In the genomic region with DNA sequence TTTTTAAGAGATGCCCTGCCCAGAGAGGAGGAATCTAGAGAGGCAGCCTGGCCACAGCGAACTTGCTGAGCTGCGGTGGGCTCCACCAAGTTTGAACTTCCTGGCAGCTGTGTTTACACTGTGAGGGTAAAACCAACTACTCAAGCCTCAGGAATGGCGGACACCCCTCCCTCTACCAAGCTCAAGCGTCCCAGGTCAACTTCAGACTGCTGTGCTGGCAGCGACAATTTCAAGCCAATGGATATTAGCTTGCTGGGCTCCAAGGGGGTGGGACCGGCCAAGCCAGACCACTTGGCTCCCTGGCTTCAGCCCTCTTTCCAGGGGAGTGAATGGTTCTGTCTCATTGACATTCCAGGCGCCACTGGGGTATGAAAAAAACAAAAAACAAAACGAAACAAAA, we compare ENCODE assay signal across 25 cellular contexts.
DNase-seq lines count a peak whose midpoint lies in the region; ATAC-seq and TF ChIP-seq lines count a peak whose summit lies in the region.
"Had no signal": no experiment of that assay in that cellular context is flagged by ENCODE, and none has a peak within 500 bp of the region (broad histone marks: within the 10 kb centered on the region; RNA-seq: fewer than 3 reads in every experiment).

No MANE protein-coding gene starts in this region.

- H3K9me2 ChIP-seq in PC-3 (replicated peaks; ENCODE audit: low read length), result no peaks in the 10 kb centered on the region

- intact Hi-C loops in PC-3 (cut with micrococcal nuclease), result no loop called here
- intact Hi-C loops in thyroid gland (cut with DNase I), result no loop called here

- H3K27ac ChIP-seq in PC-3 (ENCODE audit: low read length), result no peak overlapping the region
- peak overlapping the region; percentile 7 to 47 (median 14) for H3K27ac ChIP-seq in thyroid gland
- H3K27ac ChIP-seq: 22Rv1, body of pancreas, heart right ventricle, psoas muscle, sigmoid colon had no signal

- DNase-seq in DMS53 (lab: John Stamatoyannopoulos, UW), result peak; percentile 33
- no peak for DNase-seq in DMS53 treated with DMSO at 0.1 percent for 48 hours (lab: John Stamatoyannopoulos, UW; ENCODE audit: unreplicated experiment)
- peak; percentile 41 for DNase-seq in PC-3
- peak; percentile 12 for DNase-seq in fibroblast of villous mesenchyme (ENCODE audit: low read depth)
- DNase-seq in thyroid gland, result peak; percentile 84 to 86
- no peak for DNase-seq in SKM-1 treated with dmso at 0.1 percent for 144 hours (lab: John Stamatoyannopoulos, UW; ENCODE audit: unreplicated experiment)
- DNase-seq in NCI-H446 treated with DMSO at 0.1 percent for 48 hours (lab: John Stamatoyannopoulos, UW), result no peak
- DNase-seq: activated CD4-positive, alpha-beta T cell treated with anti-CD3 and anti-CD28 coated beads, Interleukin-2, amount 50 U/mL, for 1 hour; activated CD4-positive, CD25-positive, alpha-beta regulatory T cell; activated gamma-delta T cell; activated T-cell treated with anti-CD3 and anti-CD28 coated beads, Interleukin-2, amount 50 U/mL, for 24 hours; body of pancreas; heart right ventricle; NCI-H1417; NCI-H2029; NCI-H69; occipital lobe; psoas muscle; sigmoid colon; stimulated activated CD4-positive, alpha-beta T cell treated with anti-CD3 and anti-CD28 coated beads, Interleukin-4, amount 100 ng/mL, for 4 hours; trophoblast cell had no signal

- POLR2A ChIA-PET in PC-3 (lab: Charles Lee; ENCODE audit: unreplicated experiment), result no interaction called here

- H3K9ac ChIP-seq in PC-3 (ENCODE audit: low read length), result no peak overlapping the region

- no peaks in the 10 kb centered on the region for H3F3A ChIP-seq in PC-3 (ENCODE audit: low read length, unreplicated experiment)

- no peak for TF ChIP-seq CTCF in PC-3 (conservative IDR thresholded peaks at IDR 0.05; ENCODE audit: low read depth, low read length)
- no peak for TF ChIP-seq CTCF in fibroblast of villous mesenchyme (IDR thresholded peaks at IDR 0.05; ENCODE audit: insufficient read depth, low read depth, low read length)
- TF ChIP-seq CTCF in thyroid gland (IDR thresholded peaks at IDR 0.05), result no peak

- no peak for ATAC-seq in PC-3
- no peak for ATAC-seq in HG03280 (IDR thresholded peaks at IDR 0.05; ENCODE audit: unreplicated experiment)
- ATAC-seq: body of pancreas; heart right ventricle; K562; natural killer cell treated with Interleukin-12 subunit alpha and Interleukin-12 subunit beta and Interleukin-15 and Interleukin-18, amount 100 ng/mL, for 72 hours; psoas muscle had no signal

- H3K4me3 ChIP-seq in PC-3 (ENCODE audit: low read length) (peak overlapping the region; percentile 37; the same call in 1 of the 2 replicates), fibroblast of villous mesenchyme (ENCODE audit: low read depth, low read length) (no peak overlapping the region), thyroid gland (replicated peaks in 1 of 3) (no peak overlapping the region)
- H3K4me3 ChIP-seq: body of pancreas, heart right ventricle, K562, psoas muscle, sigmoid colon had no signal

- no TSS peak for BruUV-seq in PC-3 (replicated peaks; lab: Mats Ljungman, UMichigan)

- H3K9me3 ChIP-seq in PC-3 (ENCODE audit: low read length), result no peaks in the 10 kb centered on the region
- no peaks in the 10 kb centered on the region for H3K9me3 ChIP-seq in thyroid gland
- H3K9me3 ChIP-seq: body of pancreas, heart right ventricle, psoas muscle, sigmoid colon had no signal

- H4K20me1 ChIP-seq in PC-3 (ENCODE audit: low read length), result no peaks in the 10 kb centered on the region

- no peaks in the 10 kb centered on the region for H3K36me3 ChIP-seq in PC-3 (ENCODE audit: low read depth, low read length)
- H3K36me3 ChIP-seq in thyroid gland, result no peaks in the 10 kb centered on the region
- H3K36me3 ChIP-seq: heart right ventricle, sigmoid colon had no signal

- TF ChIP-seq POLR2A in thyroid gland (IDR thresholded peaks at IDR 0.05), result no peak

- CTCF ChIA-PET in PC-3 (lab: Charles Lee), result no interaction called here

- no peaks in the 10 kb centered on the region for H3K79me2 ChIP-seq in PC-3 (ENCODE audit: low read length)

- peak overlapping the region; percentile 74; the same call in 1 of the 2 replicates for H2AFZ ChIP-seq in PC-3 (ENCODE audit: low read length)

- peaks cover 12% of the 10 kb centered on the region; the same call in 1 of the 2 replicates for H3K4me1 ChIP-seq in PC-3 (ENCODE audit: insufficient read depth, low read length)
- peaks cover 7 to 26% of the 10 kb centered on the region in 2 donors for H3K4me1 ChIP-seq in thyroid gland
- H3K4me1 ChIP-seq: psoas muscle had no signal

- H3K27me3 ChIP-seq in PC-3 (ENCODE audit: low read length) (no peaks in the 10 kb centered on the region), thyroid gland (no peaks in the 10 kb centered on the region)
- H3K27me3 ChIP-seq: body of pancreas had no signal

- peak overlapping the region; percentile 61 for H3K4me2 ChIP-seq in PC-3 (ENCODE audit: low read length)

- 29% methylated on average over 7 to 8 of the region's 8 CpGs for WGBS in thyroid gland, 2 donors

Comparison
In these comparisons a context has a peak if more than half of its experiments do, and no peak if none do; other contexts are left out.
1. DNase-seq: peak in DMS53 (single experiment), PC-3 (single experiment), fibroblast of villous mesenchyme (single experiment) and thyroid gland (2 of 2); none in DMS53 treated with DMSO at 0.1 percent for 48 hours (single experiment), SKM-1 treated with dmso at 0.1 percent for 144 hours (single experiment) and NCI-H446 treated with DMSO at 0.1 percent for 48 hours (single experiment).